8 cellular contexts compared by ENCODE assay signal in genomic region chr12:39467432-39467870, GRCh38. TPM values are rescaled to one million over a fixed set of nuclear protein-coding genes. Genes with fewer than 3 reads are reported as not detected.
DNase-seq lines count a peak whose midpoint lies in the region; ATAC-seq and TF ChIP-seq lines count a peak whose summit lies in the region.

No MANE protein-coding gene starts in this region.

- peak; percentile 90 for ATAC-seq in GM18858 (IDR thresholded peaks at IDR 0.05; ENCODE audit: unreplicated experiment)
- peak; percentile 87 for ATAC-seq in GM21619 (IDR thresholded peaks at IDR 0.05; ENCODE audit: unreplicated experiment)

- TF ChIP-seq CTCF in liver (IDR thresholded peaks at IDR 0.05; ENCODE audit: low read depth, low read length, missing input control): no peak

- no peak overlapping the region for H3K27ac ChIP-seq in liver (ENCODE audit: low read depth in 1 of 2, low read length in 2 of 2)

- no peaks in the 10 kb centered on the region for H3K36me3 ChIP-seq in liver (ENCODE audit: control insufficient read depth in 4 of 4, insufficient read depth in 3 of 4, low read depth in 1 of 4, low read length in 3 of 4)

- H3K9me3 ChIP-seq in liver (ENCODE audit: control insufficient read depth in 4 of 4, low read length in 3 of 4): no peaks in the 10 kb centered on the region

- H3K4me3 ChIP-seq in liver (ENCODE audit: low read depth in 1 of 3, low read length in 3 of 3): no peak overlapping the region

- DNase-seq in HT1080 (ENCODE audit: low read depth) (peak; percentile 9), COLO829 (ENCODE audit: low spot score) (no peak), LoVo (ENCODE audit: low spot score) (no peak), HUDEP-2 (lab: John Stamatoyannopoulos, UW; ENCODE audit: unreplicated experiment in 76 of 76) (no peak)
- DNase-seq in stimulated activated CD8-positive, alpha-beta memory T cell treated with anti-CD3 and anti-CD28 coated beads, Interleukin-4, amount 100 ng/mL, for 48 hours: no peak

- no peaks in the 10 kb centered on the region for H3K27me3 ChIP-seq in liver (ENCODE audit: control insufficient read depth in 4 of 4, insufficient read depth in 4 of 4, low read length in 3 of 4)

- no peak overlapping the region for H3K9ac ChIP-seq in liver (ENCODE audit: low read depth in 1 of 2, low read length in 2 of 2)

- H3K4me1 ChIP-seq in liver (ENCODE audit: control insufficient read depth in 4 of 4, insufficient read depth in 4 of 4, low read length in 3 of 4): no peaks in the 10 kb centered on the region

- TF ChIP-seq RAD21 in liver (IDR thresholded peaks at IDR 0.05): no peak

TF ChIP-seq in liver, 16 proteins besides CTCF, POLR2A, EP300 and RAD21:
- no peak for TF ChIP-seq RXRA (IDR thresholded peaks at IDR 0.05)
- peak; percentile 17 for TF ChIP-seq YY1 (IDR thresholded peaks at IDR 0.05)
- TF ChIP-seq, protein P1, sequence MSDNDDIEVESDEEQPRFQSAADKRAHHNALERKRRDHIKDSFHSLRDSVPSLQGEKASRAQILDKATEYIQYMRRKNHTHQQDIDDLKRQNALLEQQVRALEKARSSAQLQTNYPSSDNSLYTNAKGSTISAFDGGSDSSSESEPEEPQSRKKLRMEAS (IDR thresholded peaks at IDR 0.05): no peak
- no peak for TF ChIP-seq EGR1 (IDR thresholded peaks at IDR 0.05; ENCODE audit: low read depth in 2 of 2)
- TF ChIP-seq TAF1 (conservative IDR thresholded peaks at IDR 0.05): no peak
- TF ChIP-seq JUND (IDR thresholded peaks at IDR 0.05): peak in 1 of 2 donors; percentile 32
- TF ChIP-seq, protein P2, sequence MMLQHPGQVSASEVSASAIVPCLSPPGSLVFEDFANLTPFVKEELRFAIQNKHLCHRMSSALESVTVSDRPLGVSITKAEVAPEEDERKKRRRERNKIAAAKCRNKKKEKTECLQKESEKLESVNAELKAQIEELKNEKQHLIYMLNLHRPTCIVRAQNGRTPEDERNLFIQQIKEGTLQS (IDR thresholded peaks at IDR 0.05): no peak

RNA-seq across cellular contexts. Expression of gene KIF21A, which starts 24.5 kb away (rescaled TPM):
- total RNA-seq in HT1080 (2014; rRNA removed; shearing (Covaris generic)): 13.2 and 18.1 TPM in 2 replicates
- 8.3 and 14.6 TPM in 2 replicates for polyA plus RNA-seq in HT1080 (2015; cell fraction: cytosol; rRNA removed)
- polyA plus RNA-seq in HT1080 (2015; cell fraction: nucleus; rRNA removed): 28.6 and 32.0 TPM in 2 replicates
- total RNA-seq in liver: 10 to 100 TPM in 1 of 2 donors, 1 to 10 TPM in 1; 9.1 to 47.4 TPM
- polyA plus RNA-seq in liver: 10 to 100 TPM; 13.8 to 28.3 TPM
